ENCODE assay signal across 18 cellular contexts in genomic region chr7:91383875-91384274, GRCh38.
"Had no signal": no experiment of that assay in that cellular context is flagged by ENCODE, and none has a peak within 500 bp of the region (broad histone marks: within the 10 kb centered on the region; RNA-seq: fewer than 3 reads in every experiment).

No MANE protein-coding gene starts in this region.

- H3K4me1 ChIP-seq: esophagus muscularis mucosa, foreskin keratinocyte, suprapubic skin, thyroid gland had no signal

- DNase-seq: cortex of kidney; effector memory CD4-positive, alpha-beta T cell; foreskin keratinocyte; kidney; left cardiac atrium; left ventricle myocardium superior; naive thymus-derived CD4-positive, alpha-beta T cell; posterior cingulate gyrus; right cardiac atrium; stimulated activated CD4-positive, alpha-beta T cell treated with anti-CD3 and anti-CD28 coated beads, Interleukin-2, amount 100 ng/mL, for 48 hours; stimulated activated naive CD8-positive, alpha-beta T cell treated with anti-CD3 and anti-CD28 coated beads, Interleukin-15, Interleukin-2, amounts not matched to agents 100 U/mL and 50 U/mL, for 24 hours; thyroid gland had no signal

- FAIRE-seq: kidney, urothelium cell line had no signal

- H3K27me3 ChIP-seq: esophagus muscularis mucosa, foreskin keratinocyte, neutrophil, suprapubic skin, thyroid gland had no signal

- H3K27ac ChIP-seq: epithelial cell of prostate, esophagus muscularis mucosa, foreskin keratinocyte, neutrophil, suprapubic skin, thyroid gland had no signal

- H3K9me3 ChIP-seq: esophagus muscularis mucosa, neutrophil, suprapubic skin, thyroid gland had no signal

- H3K4me3 ChIP-seq: esophagus muscularis mucosa, smooth muscle cell, suprapubic skin, thyroid gland had no signal

- ATAC-seq: foreskin keratinocyte; left cardiac atrium; left ventricle myocardium superior; naive thymus-derived CD4-positive, alpha-beta T cell; right cardiac atrium; stimulated activated naive CD8-positive, alpha-beta T cell treated with anti-CD3 and anti-CD28 coated beads, Interleukin-15, Interleukin-2, amounts not matched to agents 100 U/mL and 50 U/mL, for 24 hours had no signal

- H3K36me3 ChIP-seq: esophagus muscularis mucosa, neutrophil, suprapubic skin, thyroid gland had no signal
